1 cellular context compared by ENCODE assay signal in genomic region chr20:50372770-50373088, GRCh38.
A peak's percentile ranks its signal among the peaks of the same experiment; 100 is the strongest.
TF ChIP-seq lines count a peak whose summit lies in the region.

No MANE protein-coding gene starts in this region.

TF ChIP-seq in HepG2, 621 proteins besides CTCF, POLR2A, EP300 and RAD21 (continued from another document and continues in another):
- TF ChIP-seq RORA (CRISPR knock-in tag; IDR thresholded peaks at IDR 0.05) (no peak), FOXP4 (CRISPR knock-in tag; IDR thresholded peaks at IDR 0.05) (peak; percentile 61), DR1 (CRISPR knock-in tag; IDR thresholded peaks at IDR 0.05) (no peak), ZNF589 (CRISPR knock-in tag; conservative IDR thresholded peaks at IDR 0.05) (no peak), SNRNP70 (IDR thresholded peaks at IDR 0.05; ENCODE audit: low read depth, low read length) (no peak), RCOR2 (CRISPR knock-in tag; IDR thresholded peaks at IDR 0.05) (peak; percentile 60; the same call in 1 of the 2 replicates), ZNF557 (CRISPR knock-in tag; IDR thresholded peaks at IDR 0.05) (no peak), ZNF225 (CRISPR knock-in tag; IDR thresholded peaks at IDR 0.05) (0 out of 2 replicates have a peak, but pooled peaks have one; percentile 52), ZNF839 (CRISPR knock-in tag; IDR thresholded peaks at IDR 0.05; ENCODE audit: borderline replicate concordance) (no peak), ZNF768 (CRISPR knock-in tag; IDR thresholded peaks at IDR 0.05) (peak; percentile 32; the same call in 1 of the 2 replicates), ZBTB42 (CRISPR knock-in tag; IDR thresholded peaks at IDR 0.05) (no peak), ZNF891 (CRISPR knock-in tag; IDR thresholded peaks at IDR 0.05) (0 out of 2 replicates have a peak, but pooled peaks have one; percentile 49), PPARG (CRISPR knock-in tag; conservative IDR thresholded peaks at IDR 0.05) (0 out of 2 replicates have a peak, but pooled peaks have one; percentile 19), ZEB1 (IDR thresholded peaks at IDR 0.05; ENCODE audit: insufficient replicate concordance, low read depth) (peak; percentile 90), ELF3 (CRISPR knock-in tag; IDR thresholded peaks at IDR 0.05) (peak; percentile 45; the same call in 1 of the 2 replicates), ZBTB25 (CRISPR knock-in tag; IDR thresholded peaks at IDR 0.05) (no peak), TFAP4 (IDR thresholded peaks at IDR 0.05; ENCODE audit: borderline replicate concordance, low read depth) (peak; percentile 56; the same call in 1 of the 2 replicates), ADNP (CRISPR knock-in tag; IDR thresholded peaks at IDR 0.05) (no peak), RBM39 (IDR thresholded peaks at IDR 0.05; ENCODE audit: low read depth, low read length, poor library complexity, severe bottlenecking) (no peak), MXD4 (CRISPR knock-in tag; IDR thresholded peaks at IDR 0.05) (no peak), ZNF687 (CRISPR knock-in tag; IDR thresholded peaks at IDR 0.05) (peak; percentile 65), MIXL1 (CRISPR knock-in tag; IDR thresholded peaks at IDR 0.05) (0 out of 2 replicates have a peak, but pooled peaks have one; percentile 16), NR2F6 (IDR thresholded peaks at IDR 0.05) (no peak), NR2F6 (CRISPR knock-in tag; IDR thresholded peaks at IDR 0.05) (peak; percentile 50), NFATC3 (CRISPR knock-in tag; IDR thresholded peaks at IDR 0.05) (peak; percentile 23; the same call in 1 of the 2 replicates), ZMYM2 (CRISPR knock-in tag; IDR thresholded peaks at IDR 0.05) (peak; percentile 45; the same call in 1 of the 2 replicates), HMG20A (CRISPR knock-in tag; IDR thresholded peaks at IDR 0.05; ENCODE audit: borderline replicate concordance) (peak; percentile 62; the same call in 1 of the 2 replicates), TIGD3 (CRISPR knock-in tag; IDR thresholded peaks at IDR 0.05; ENCODE audit: borderline replicate concordance) (no peak), BRF2 (CRISPR knock-in tag; IDR thresholded peaks at IDR 0.05) (no peak), ZNF510 (CRISPR knock-in tag; IDR thresholded peaks at IDR 0.05; ENCODE audit: low read depth) (no peak), ZNF766 (CRISPR knock-in tag; IDR thresholded peaks at IDR 0.05; ENCODE audit: borderline replicate concordance) (no peak), ZBTB33 (CRISPR knock-in tag; IDR thresholded peaks at IDR 0.05) (peak; percentile 37; the same call in 1 of the 2 replicates), ARID5B (CRISPR knock-in tag; IDR thresholded peaks at IDR 0.05) (peak; percentile 57; the same call in 1 of the 2 replicates), RBAK (CRISPR knock-in tag; IDR thresholded peaks at IDR 0.05) (no peak)
